9 cellular contexts compared by ENCODE assay signal in genomic region chr4:80266902-80267380, GRCh38. TPM values are rescaled to one million over a fixed set of nuclear protein-coding genes. Genes with fewer than 3 reads are reported as not detected.
DNase-seq lines count a peak whose midpoint lies in the region; ATAC-seq and TF ChIP-seq lines count a peak whose summit lies in the region.
"Had no signal": no experiment of that assay in that cellular context is flagged by ENCODE, and none has a peak within 500 bp of the region (broad histone marks: within the 10 kb centered on the region; RNA-seq: fewer than 3 reads in every experiment).

No MANE protein-coding gene starts in this region.

- DNase-seq in T-helper 2 cell treated with Interferon-gamma antibody and Interleukin-4, amounts not matched to agents 5 μg/mL and 100 μg/mL, for 36 hours (ENCODE audit: low spot score): no peak
- DNase-seq in T-helper 2 cell: no peak
- DNase-seq in OCI-M1 (lab: John Stamatoyannopoulos, UW): peak; percentile 59
- peak in 4 of 10 donors; percentile 38 to 58 (median 50) for DNase-seq in dorsolateral prefrontal cortex
- DNase-seq in myocyte (ENCODE audit: low read depth): peak; percentile 67
- no peak for DNase-seq in RKO (ENCODE audit: low spot score)
- DNase-seq in DMS79 treated with DMSO at 0.1 percent for 48 hours (lab: John Stamatoyannopoulos, UW): no peak
- DNase-seq: DND-41 had no signal

- peaks cover 0 to 75% (median 54%) of the 10 kb centered on the region in 45 donors for H3K27me3 ChIP-seq in dorsolateral prefrontal cortex

- peaks cover 10% of the 10 kb centered on the region for H3K4me1 Mint-ChIP-seq in T-helper 2 cell treated with Interferon-gamma antibody and Interleukin-4, amounts not matched to agents 5 μg/mL and 100 μg/mL, for 36 hours (ENCODE audit: low read depth)

- H3K27me3 Mint-ChIP-seq in T-helper 2 cell treated with Interferon-gamma antibody and Interleukin-4, amounts not matched to agents 5 μg/mL and 100 μg/mL, for 36 hours (ENCODE audit: low read depth): peaks cover 88% of the 10 kb centered on the region

- ATAC-seq in GM21390 (IDR thresholded peaks at IDR 0.05; ENCODE audit: unreplicated experiment): no peak

- no peaks in the 10 kb centered on the region for H3K36me3 Mint-ChIP-seq in T-helper 2 cell treated with Interferon-gamma antibody and Interleukin-4, amounts not matched to agents 5 μg/mL and 100 μg/mL, for 36 hours (ENCODE audit: low read depth)

- TF ChIP-seq CTCF in dorsolateral prefrontal cortex (IDR thresholded peaks at IDR 0.05 in 54 of 56, conservative IDR thresholded peaks at IDR 0.05 in 2 of 56; ENCODE audit: low read depth in 1 of 56, partially characterized antibody in 56 of 56): no peak

- intact Hi-C loops in dorsolateral prefrontal cortex (cut with DNase I): no loop called here

- H3K27ac Mint-ChIP-seq in T-helper 2 cell treated with Interferon-gamma antibody and Interleukin-4, amounts not matched to agents 5 μg/mL and 100 μg/mL, for 36 hours: no peak overlapping the region

- H3K9me3 Mint-ChIP-seq in T-helper 2 cell treated with Interferon-gamma antibody and Interleukin-4, amounts not matched to agents 5 μg/mL and 100 μg/mL, for 36 hours: no peaks in the 10 kb centered on the region

- peak overlapping the region; percentile 31 to 77 (median 58) for H3K4me3 ChIP-seq in dorsolateral prefrontal cortex

- peak overlapping the region; percentile 7 for H3K4me3 Mint-ChIP-seq in T-helper 2 cell treated with Interferon-gamma antibody and Interleukin-4, amounts not matched to agents 5 μg/mL and 100 μg/mL, for 36 hours

- H3K27ac ChIP-seq in dorsolateral prefrontal cortex: peak overlapping the region in 29 of 59 donors; percentile 12 to 89 (median 47)

RNA-seq across cellular contexts. Expression of gene FGF5, which starts 0.5 kb away (rescaled TPM):
- total RNA-seq in dorsolateral prefrontal cortex: 10 to 100 TPM in 3 of 120 experiments, 1 to 10 TPM in 117; 1.7 to 12.5 (median 4.6) TPM
- 3.2 and 4.9 TPM in 2 replicates for total RNA-seq in myocyte
- 2.5 TPM for polyA plus RNA-seq in myocyte (2012)

Comparison
In these comparisons a context has a peak if more than half of its experiments do, and no peak if none do; other contexts are left out.
1. DNase-seq: peak in OCI-M1 (single experiment) and myocyte (single experiment); none in T-helper 2 cell treated with Interferon-gamma antibody and Interleukin-4, amounts not matched to agents 5 μg/mL and 100 μg/mL, for 36 hours (single experiment), T-helper 2 cell (0 of 5), RKO (single experiment) and DMS79 treated with DMSO at 0.1 percent for 48 hours (single experiment).